Comparison of ENCODE assay signal across 19 cellular contexts in genomic region chr3:55549172-55549571, GRCh38.
DNase-seq lines count a peak whose midpoint lies in the region; ATAC-seq, FAIRE-seq and TF ChIP-seq lines count a peak whose summit lies in the region.
"Had no signal": no experiment of that assay in that cellular context is flagged by ENCODE, and none has a peak within 500 bp of the region (broad histone marks: within the 10 kb centered on the region; RNA-seq: fewer than 3 reads in every experiment).

No MANE protein-coding gene starts in this region.

- H3K4me3 Mint-ChIP-seq in GM23338: no peak overlapping the region
- H3K4me3 Mint-ChIP-seq in activated CD4-positive, alpha-beta T cell treated with anti-CD3 and anti-CD28 coated beads, Interleukin-2, amount 10 ng/mL, durations not matched to agents 7 days and 5 days: no peak overlapping the region
- H3K4me3 Mint-ChIP-seq: activated naive CD4-positive, alpha-beta T cell treated with anti-CD3 and anti-CD28 coated beads, Interleukin-2, amount 50 U/mL, for 24 hours; CD4-positive, CD25-positive, alpha-beta regulatory T cell; immature natural killer cell; stimulated activated effector memory CD8-positive, alpha-beta T cell treated with anti-CD3 and anti-CD28 coated beads, Interleukin-12 subunit alpha, Interleukin-12 subunit beta, amount 100 ng/mL, for 72 hours had no signal

- no peak for DNase-seq in AG09309 (ENCODE audit: low read depth)
- DNase-seq in GM23338 (ENCODE audit: low spot score): no peak
- no peak for DNase-seq in astrocyte of the spinal cord (ENCODE audit: low read depth, low spot score)
- peak; percentile 55 for DNase-seq in left kidney (ENCODE audit: low read depth, low spot score)
- no peak for DNase-seq in frontal cortex (ENCODE audit: low spot score in 2 of 2)
- no peak for DNase-seq in LoVo (ENCODE audit: low spot score)
- DNase-seq in activated CD4-positive, alpha-beta T cell treated with anti-CD3 and anti-CD28 coated beads, Interleukin-2, amount 10 ng/mL, durations not matched to agents 7 days and 5 days: no peak
- DNase-seq in SHP77 treated with DMSO at 0.1 percent for 48 hours (lab: John Stamatoyannopoulos, UW): no peak
- DNase-seq: activated CD8-positive, alpha-beta memory T cell treated with anti-CD3 and anti-CD28 coated beads, Interleukin-2, amount 50 U/mL, for 48 hours; CD4-positive, CD25-positive, alpha-beta regulatory T cell; GDM1; immature natural killer cell; stimulated activated CD4-positive, alpha-beta T cell treated with anti-CD3 and anti-CD28 coated beads, Interleukin-4, amount 100 ng/mL, for 24 hours had no signal

- POLR2A ChIA-PET in activated CD4-positive, alpha-beta T cell treated with anti-CD3 and anti-CD28 coated beads, Interleukin-2, amount 10 ng/mL, durations not matched to agents 7 days and 5 days (lab: Charles Lee): interaction anchor here (0.6 kb wide), 1 partner anchor 29 kb away, joined by 5 read pairs; no protein-coding TSS in a partner anchor

- H3F3A ChIP-seq in GM23338 (replicated peaks; ENCODE audit: low read depth): 0 out of 2 replicates have a peak, but pooled peaks cover under 1% of the 10 kb centered on the region

- TF ChIP-seq CTCF in AG09309 (IDR thresholded peaks at IDR 0.05; ENCODE audit: control insufficient read depth, insufficient read depth, low read depth, low read length, missing control alignments) (peak; percentile 49), GM23338 (conservative IDR thresholded peaks at IDR 0.05; ENCODE audit: low read depth in 2 of 2) (0 out of 4 replicates have a peak, but pooled peaks of 1 of the 2 experiments have one; percentile 24), astrocyte of the spinal cord (IDR thresholded peaks at IDR 0.05; ENCODE audit: low read depth, low read length) (peak; percentile 26)

- no peaks in the 10 kb centered on the region for H3K36me3 ChIP-seq in GM23338 (ENCODE audit: insufficient read depth)
- H3K36me3 ChIP-seq: esophagus muscularis mucosa, right atrium auricular region, vagina had no signal

- H4K20me1 ChIP-seq in GM23338 (replicated peaks; ENCODE audit: insufficient read depth): no peaks in the 10 kb centered on the region

- H3K36me3 Mint-ChIP-seq in GM23338 (ENCODE audit: low read depth): peaks cover 11% of the 10 kb centered on the region
- H3K36me3 Mint-ChIP-seq in activated CD4-positive, alpha-beta T cell treated with anti-CD3 and anti-CD28 coated beads, Interleukin-2, amount 10 ng/mL, durations not matched to agents 7 days and 5 days (ENCODE audit: low read depth): no peaks in the 10 kb centered on the region
- H3K36me3 Mint-ChIP-seq: activated naive CD4-positive, alpha-beta T cell treated with anti-CD3 and anti-CD28 coated beads, Interleukin-2, amount 50 U/mL, for 24 hours; CD4-positive, CD25-positive, alpha-beta regulatory T cell; immature natural killer cell; stimulated activated effector memory CD8-positive, alpha-beta T cell treated with anti-CD3 and anti-CD28 coated beads, Interleukin-12 subunit alpha, Interleukin-12 subunit beta, amount 100 ng/mL, for 72 hours had no signal

- H3K27me3 ChIP-seq in GM23338 (ENCODE audit: insufficient read depth): no peaks in the 10 kb centered on the region
- H3K27me3 ChIP-seq: esophagus muscularis mucosa, right atrium auricular region, vagina had no signal

- no peak overlapping the region for H3K27ac ChIP-seq in GM23338 (ENCODE audit: low read depth)
- H3K27ac ChIP-seq: esophagus muscularis mucosa, right atrium auricular region, vagina had no signal

- peak; percentile 42 for ATAC-seq in GM23338
- ATAC-seq: stimulated activated effector memory CD8-positive, alpha-beta T cell treated with anti-CD3 and anti-CD28 coated beads, Interleukin-12 subunit alpha, Interleukin-12 subunit beta, amount 100 ng/mL, for 72 hours had no signal

- CTCF ChIA-PET in activated CD4-positive, alpha-beta T cell treated with anti-CD3 and anti-CD28 coated beads, Interleukin-2, amount 10 ng/mL, durations not matched to agents 7 days and 5 days (lab: Charles Lee): interaction anchor here (1.0 kb wide), 1 partner anchor 11 kb away, joined by 3 read pairs; no protein-coding TSS in a partner anchor

- peaks cover 12% of the 10 kb centered on the region for H3K27me3 Mint-ChIP-seq in GM23338 (ENCODE audit: insufficient read depth, low read depth, poor library complexity)
- H3K27me3 Mint-ChIP-seq in activated CD4-positive, alpha-beta T cell treated with anti-CD3 and anti-CD28 coated beads, Interleukin-2, amount 10 ng/mL, durations not matched to agents 7 days and 5 days: no peaks in the 10 kb centered on the region
- H3K27me3 Mint-ChIP-seq: activated naive CD4-positive, alpha-beta T cell treated with anti-CD3 and anti-CD28 coated beads, Interleukin-2, amount 50 U/mL, for 24 hours; CD4-positive, CD25-positive, alpha-beta regulatory T cell had no signal

- no peak overlapping the region for H2AFZ ChIP-seq in GM23338

- H3K9me3 Mint-ChIP-seq in GM23338: peaks cover 7% of the 10 kb centered on the region; the same call in 2 of the 3 replicates
- H3K9me3 Mint-ChIP-seq in activated CD4-positive, alpha-beta T cell treated with anti-CD3 and anti-CD28 coated beads, Interleukin-2, amount 10 ng/mL, durations not matched to agents 7 days and 5 days: no peaks in the 10 kb centered on the region
- H3K9me3 Mint-ChIP-seq: activated naive CD4-positive, alpha-beta T cell treated with anti-CD3 and anti-CD28 coated beads, Interleukin-2, amount 50 U/mL, for 24 hours had no signal

- no peak for FAIRE-seq in frontal cortex (lab: Jason Lieb, UNC)
- FAIRE-seq: H54 had no signal

- H3K27ac Mint-ChIP-seq in GM23338: no peak overlapping the region
- no peak overlapping the region for H3K27ac Mint-ChIP-seq in activated CD4-positive, alpha-beta T cell treated with anti-CD3 and anti-CD28 coated beads, Interleukin-2, amount 10 ng/mL, durations not matched to agents 7 days and 5 days
- H3K27ac Mint-ChIP-seq: activated naive CD4-positive, alpha-beta T cell treated with anti-CD3 and anti-CD28 coated beads, Interleukin-2, amount 50 U/mL, for 24 hours; CD4-positive, CD25-positive, alpha-beta regulatory T cell; immature natural killer cell; stimulated activated effector memory CD8-positive, alpha-beta T cell treated with anti-CD3 and anti-CD28 coated beads, Interleukin-12 subunit alpha, Interleukin-12 subunit beta, amount 100 ng/mL, for 72 hours had no signal

- H3K4me3 ChIP-seq in AG09309 (ENCODE audit: control insufficient read depth, low read depth, low read length): no peak overlapping the region
- H3K4me3 ChIP-seq in GM23338: no peak overlapping the region
- H3K4me3 ChIP-seq in astrocyte of the spinal cord (ENCODE audit: low read depth, low read length): no peak overlapping the region
- H3K4me3 ChIP-seq: esophagus muscularis mucosa, right atrium auricular region, vagina had no signal

- no peaks in the 10 kb centered on the region for H3K79me2 ChIP-seq in GM23338 (replicated peaks; ENCODE audit: insufficient read depth)

- H3K4me1 ChIP-seq in GM23338 (ENCODE audit: insufficient read depth): peaks cover 16% of the 10 kb centered on the region
- H3K4me1 ChIP-seq: esophagus muscularis mucosa, right atrium auricular region, vagina had no signal

- in situ Hi-C loops in astrocyte of the spinal cord (cut with HindIII; ENCODE audit: low sequenced_read_pairs): no loop called here

- H3K9me2 ChIP-seq in GM23338 (ENCODE audit: insufficient read depth): peaks cover 9% of the 10 kb centered on the region

- H3K4me2 ChIP-seq in GM23338: no peak overlapping the region

- peaks cover 27% of the 10 kb centered on the region for H3K4me1 Mint-ChIP-seq in GM23338
- no peaks in the 10 kb centered on the region for H3K4me1 Mint-ChIP-seq in activated CD4-positive, alpha-beta T cell treated with anti-CD3 and anti-CD28 coated beads, Interleukin-2, amount 10 ng/mL, durations not matched to agents 7 days and 5 days
- H3K4me1 Mint-ChIP-seq: activated naive CD4-positive, alpha-beta T cell treated with anti-CD3 and anti-CD28 coated beads, Interleukin-2, amount 50 U/mL, for 24 hours; CD4-positive, CD25-positive, alpha-beta regulatory T cell; immature natural killer cell; stimulated activated effector memory CD8-positive, alpha-beta T cell treated with anti-CD3 and anti-CD28 coated beads, Interleukin-12 subunit alpha, Interleukin-12 subunit beta, amount 100 ng/mL, for 72 hours had no signal

TF ChIP-seq in GM23338, 12 proteins besides CTCF, POLR2A, EP300 and RAD21 (continues in another document):
- TF ChIP-seq ZNF114 (CRISPR knock-in tag; IDR thresholded peaks at IDR 0.05) (no peak), STAT1 (IDR thresholded peaks at IDR 0.05; ENCODE audit: unreplicated experiment) (no peak), EZH2phosphoT487 (IDR thresholded peaks at IDR 0.05; ENCODE audit: unreplicated experiment) (no peak), ZNF331 (CRISPR knock-in tag; IDR thresholded peaks at IDR 0.05; ENCODE audit: low read depth) (no peak), JUNB (IDR thresholded peaks at IDR 0.05; ENCODE audit: unreplicated experiment) (no peak), ETS1 (IDR thresholded peaks at IDR 0.05) (no peak), NANOG (IDR thresholded peaks at IDR 0.05; ENCODE audit: borderline replicate concordance) (no peak), EZH2 (IDR thresholded peaks at IDR 0.05; ENCODE audit: low read depth, unreplicated experiment) (no peak), CREB1 (CRISPR knock-in tag; IDR thresholded peaks at IDR 0.05; ENCODE audit: low read depth) (no peak)
